In the genomic region with DNA sequence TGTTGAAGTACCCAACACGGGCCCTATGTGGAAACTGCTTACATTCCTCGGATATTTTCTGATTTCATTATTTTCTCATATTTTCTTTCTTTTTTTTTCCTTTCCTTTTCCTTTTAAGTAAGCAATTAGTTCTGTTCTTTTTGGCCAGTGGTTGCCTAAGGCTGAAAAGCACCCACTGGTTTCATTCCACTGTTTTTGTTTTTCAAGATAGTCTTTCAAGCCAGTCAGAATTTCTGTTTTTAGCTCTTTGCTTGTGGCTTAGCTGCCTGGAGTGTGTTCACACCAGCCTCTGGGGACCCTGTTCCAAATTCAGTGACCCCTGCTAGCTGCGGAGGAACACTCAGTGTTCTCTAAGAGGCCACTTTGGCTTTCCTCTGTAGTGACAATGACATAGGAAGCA, we compare ENCODE assay signal across 13 cellular contexts.
DNase-seq lines count a peak whose midpoint lies in the region; ATAC-seq and TF ChIP-seq lines count a peak whose summit lies in the region.
"Had no signal": no experiment of that assay in that cellular context is flagged by ENCODE, and none has a peak within 500 bp of the region (broad histone marks: within the 10 kb centered on the region; RNA-seq: fewer than 3 reads in every experiment).

No MANE protein-coding gene starts in this region.

- no peak overlapping the region for H3K23ac ChIP-seq in mesenchymal stem cell (ENCODE audit: low read length in 2 of 2)

- H2AFZ ChIP-seq in hepatocyte (no peak overlapping the region), mesenchymal stem cell (ENCODE audit: low read depth, low read length) (no peak overlapping the region)

- no peak for TF ChIP-seq POLR2A in spleen (IDR thresholded peaks at IDR 0.05)

- H4K20me1 ChIP-seq in BLaER1 (no peaks in the 10 kb centered on the region), hepatocyte (ENCODE audit: insufficient read depth, poor library complexity, severe bottlenecking) (no peaks in the 10 kb centered on the region)

- H4K91ac ChIP-seq in mesenchymal stem cell (ENCODE audit: low read length): no peak overlapping the region

- H3K79me1 ChIP-seq in mesenchymal stem cell (replicated peaks; ENCODE audit: low read length, poor library complexity, severe bottlenecking): no peaks in the 10 kb centered on the region

- no peak overlapping the region for H2AK5ac ChIP-seq in mesenchymal stem cell (ENCODE audit: low read length, severe bottlenecking)

- H3K4ac ChIP-seq in mesenchymal stem cell (ENCODE audit: low read depth in 1 of 2, low read length in 2 of 2): no peak overlapping the region

- H3K4me3 ChIP-seq in BLaER1 (no peak overlapping the region), cardiac fibroblast (replicated peaks in 1 of 2; ENCODE audit: low read depth in 2 of 2, low read length in 2 of 2) (no peak overlapping the region), hepatocyte (no peak overlapping the region), spleen (no peak overlapping the region), mesenchymal stem cell (ENCODE audit: insufficient read depth in 1 of 2, low read depth in 1 of 2, low read length in 2 of 2) (no peak overlapping the region)

- H3K79me2 ChIP-seq in hepatocyte: no peaks in the 10 kb centered on the region

- H3K4me1 ChIP-seq in BLaER1 (peaks cover 20% of the 10 kb centered on the region), hepatocyte (ENCODE audit: insufficient read depth) (peaks cover 30% of the 10 kb centered on the region), spleen (peaks cover 0 to 4% (median 0%) of the 10 kb centered on the region in 6 donors), mesenchymal stem cell (ENCODE audit: control insufficient read depth, insufficient read depth, low read depth, low read length) (peaks cover 8% of the 10 kb centered on the region)

- H3K27ac ChIP-seq in BLaER1: peak overlapping the region; percentile 55
- peak overlapping the region; percentile 17 for H3K27ac ChIP-seq in hepatocyte
- H3K27ac ChIP-seq in spleen: peak overlapping the region in 5 of 8 donors; percentile 27 to 57 (median 46)
- no peak overlapping the region for H3K27ac ChIP-seq in mesenchymal stem cell (ENCODE audit: low read length, poor library complexity, severe bottlenecking)

- H2BK5ac ChIP-seq in mesenchymal stem cell (ENCODE audit: low read depth, low read length, poor library complexity, severe bottlenecking): no peak overlapping the region

- H3K18ac ChIP-seq in mesenchymal stem cell (ENCODE audit: low read depth in 1 of 2, low read length in 2 of 2): peak overlapping the region in 1 of 2 experiments; percentile 55

- H3K4me2 ChIP-seq in BLaER1: peak overlapping the region; percentile 66
- H3K4me2 ChIP-seq in hepatocyte: no peak overlapping the region
- H3K4me2 ChIP-seq in mesenchymal stem cell (ENCODE audit: low read length, poor library complexity, severe bottlenecking): no peak overlapping the region

- H3K9me3 ChIP-seq in BLaER1: no peaks in the 10 kb centered on the region; the same call in 1 of the 2 replicates
- no peaks in the 10 kb centered on the region for H3K9me3 ChIP-seq in hepatocyte (ENCODE audit: low read depth)
- no peaks in the 10 kb centered on the region for H3K9me3 ChIP-seq in spleen
- H3K9me3 ChIP-seq in mesenchymal stem cell (ENCODE audit: control insufficient read depth, low read length): no peaks in the 10 kb centered on the region
- H3K9me3 ChIP-seq: BE2C had no signal

- H3K9ac ChIP-seq in BLaER1: peak overlapping the region; percentile 11; the same call in 1 of the 2 replicates
- no peak overlapping the region for H3K9ac ChIP-seq in mesenchymal stem cell (ENCODE audit: low read length)

- 77% methylated on average over 3 of the region's 3 CpGs for WGBS in hepatocyte (ENCODE audit: low lambda C conversion rate, missing lambda C conversion rate)
- WGBS in spleen, 5 donors: 60 to 85% (median 81%) methylated on average over 3 of the region's 3 CpGs
- WGBS in mesenchymal stem cell: 91% methylated on average over 1 of the region's 3 CpGs

- DNase-seq in cardiac fibroblast (ENCODE audit: low read depth in 2 of 2) (peak; percentile 25 to 56), hepatocyte (ENCODE audit: low spot score) (no peak), spleen (no peak), mesenchymal stem cell (no peak), activated T-cell treated with anti-CD3 and anti-CD28 coated beads for 4 hours (no peak)
- DNase-seq: activated T-cell treated with anti-CD3 and anti-CD28 coated beads, Interleukin-2, amount 50 U/mL, for 48 hours; BE2C; DND-41; naive thymus-derived CD4-positive, alpha-beta T cell; NCI-H2227 treated with DMSO at 0.1 percent for 48 hours had no signal

- intact Hi-C loops in spleen (cut with DNase I; ENCODE audit: low total_unique reads): no loop called here

- no peak overlapping the region for H2BK15ac ChIP-seq in mesenchymal stem cell (ENCODE audit: low read depth, poor library complexity, severe bottlenecking)

- no peak overlapping the region for H2BK120ac ChIP-seq in mesenchymal stem cell (ENCODE audit: low read depth, low read length)

- H3K27me3 ChIP-seq in BLaER1: no peaks in the 10 kb centered on the region
- no peaks in the 10 kb centered on the region for H3K27me3 ChIP-seq in hepatocyte
- no peaks in the 10 kb centered on the region for H3K27me3 ChIP-seq in spleen (replicated peaks in 1 of 7)
- H3K27me3 ChIP-seq in mesenchymal stem cell (ENCODE audit: control insufficient read depth in 1 of 2, insufficient read depth in 1 of 2, low read length in 2 of 2): no peaks in the 10 kb centered on the region
- H3K27me3 ChIP-seq: BE2C had no signal

- TF ChIP-seq CTCF in cardiac fibroblast (IDR thresholded peaks at IDR 0.05; ENCODE audit: low read depth, low read length): no peak
- no peak for TF ChIP-seq CTCF in hepatocyte (IDR thresholded peaks at IDR 0.05; ENCODE audit: poor library complexity)
- TF ChIP-seq CTCF in spleen (IDR thresholded peaks at IDR 0.05 in 8 of 11, conservative IDR thresholded peaks at IDR 0.05 in 3 of 11): no peak

- H4K8ac ChIP-seq in mesenchymal stem cell (ENCODE audit: low read length): no peak overlapping the region

- H3K14ac ChIP-seq in mesenchymal stem cell (ENCODE audit: low read length in 2 of 2): no peak overlapping the region

- H2BK12ac ChIP-seq in mesenchymal stem cell (ENCODE audit: low read length in 2 of 2): no peak overlapping the region

- ATAC-seq in GM21526 (IDR thresholded peaks at IDR 0.05; ENCODE audit: low FRiP score, unreplicated experiment) (no peak), HG03469 (IDR thresholded peaks at IDR 0.05; ENCODE audit: unreplicated experiment) (no peak)
- ATAC-seq: naive thymus-derived CD4-positive, alpha-beta T cell had no signal

- no peaks in the 10 kb centered on the region for H3K9me2 ChIP-seq in hepatocyte (replicated peaks; ENCODE audit: insufficient read depth)

- H3K36me3 ChIP-seq in BLaER1 (peaks cover 10% of the 10 kb centered on the region; the same call in 1 of the 2 replicates), hepatocyte (replicated peaks; ENCODE audit: insufficient read depth, low read depth) (no peaks in the 10 kb centered on the region), spleen (peaks cover 0 to 15% (median 3%) of the 10 kb centered on the region in 6 donors), mesenchymal stem cell (ENCODE audit: control insufficient read depth in 1 of 2, insufficient read depth in 2 of 2, low read depth in 1 of 2, low read length in 2 of 2) (peaks cover 7 to 25% of the 10 kb centered on the region in 2 experiments)
- H3K36me3 ChIP-seq: BE2C had no signal

Comparison
In these comparisons a context has a peak if more than half of its experiments do, and no peak if none do; other contexts are left out.
1. DNase-seq: peak in cardiac fibroblast (2 of 2); none in hepatocyte (single experiment), spleen (single experiment), mesenchymal stem cell (single experiment) and activated T-cell treated with anti-CD3 and anti-CD28 coated beads for 4 hours (single experiment).